In genomic region chr21:43299441-43300277, GRCh38 we compare ENCODE assay signal across 25 cellular contexts.
A peak's percentile ranks its signal among the peaks of the same experiment; 100 is the strongest.
DNase-seq lines count a peak whose midpoint lies in the region; ATAC-seq and TF ChIP-seq lines count a peak whose summit lies in the region.
"Had no signal": no experiment of that assay in that cellular context is flagged by ENCODE, and none has a peak within 500 bp of the region (broad histone marks: within the 10 kb centered on the region; RNA-seq: fewer than 3 reads in every experiment).

No MANE protein-coding gene starts in this region.

- intact Hi-C loops in left colon (cut with DNase I, micrococcal nuclease), result no loop called here
- intact Hi-C loops in psoas muscle (cut with DNase I), result no loop called here

- no peaks in the 10 kb centered on the region for H3K4me1 ChIP-seq in psoas muscle

- H3K9me3 ChIP-seq in psoas muscle, result no peaks in the 10 kb centered on the region
- H3K9me3 ChIP-seq: suprapubic skin had no signal

- H3K9me3 Mint-ChIP-seq in activated T-cell treated with anti-CD3 and anti-CD28 coated beads, Interleukin-2, amount 50 U/mL, for 72 hours, result no peaks in the 10 kb centered on the region
- no peaks in the 10 kb centered on the region for H3K9me3 Mint-ChIP-seq in activated CD8-positive, alpha-beta memory T cell treated with anti-CD3 and anti-CD28 coated beads, Interleukin-2, amount 10 ng/mL, durations not matched to agents 7 days and 5 days (ENCODE audit: low read depth)
- H3K9me3 Mint-ChIP-seq: activated T-helper 17 cell treated with anti-CD3 and anti-CD28 coated beads, Interleukin-2, amount 50 U/mL, for 72 hours had no signal

- H3K27ac ChIP-seq in psoas muscle, result no peak overlapping the region

- H3K27ac Mint-ChIP-seq in activated T-cell treated with anti-CD3 and anti-CD28 coated beads, Interleukin-2, amount 50 U/mL, for 72 hours, result no peak overlapping the region
- H3K27ac Mint-ChIP-seq in activated CD8-positive, alpha-beta memory T cell treated with anti-CD3 and anti-CD28 coated beads, Interleukin-2, amount 10 ng/mL, durations not matched to agents 7 days and 5 days, result no peak overlapping the region
- H3K27ac Mint-ChIP-seq: activated naive CD8-positive, alpha-beta T cell; activated T-helper 17 cell treated with anti-CD3 and anti-CD28 coated beads, Interleukin-2, amount 50 U/mL, for 72 hours; CD8-positive, alpha-beta memory T cell; natural killer cell; stimulated activated memory B cell treated with anti-CD40 and anti-IgM and Interleukin-4, amounts not matched to agents 10 μg/mL and 1 μg/mL and 100 μg/mL, for 72 hours; T-cell had no signal

- no peak overlapping the region for H3K4me3 ChIP-seq in psoas muscle
- H3K4me3 ChIP-seq: GM12878, skin epidermis, suprapubic skin had no signal

- H3K4me3 Mint-ChIP-seq in activated T-cell treated with anti-CD3 and anti-CD28 coated beads, Interleukin-2, amount 50 U/mL, for 72 hours, result no peak overlapping the region
- no peak overlapping the region for H3K4me3 Mint-ChIP-seq in activated CD8-positive, alpha-beta memory T cell treated with anti-CD3 and anti-CD28 coated beads, Interleukin-2, amount 10 ng/mL, durations not matched to agents 7 days and 5 days
- H3K4me3 Mint-ChIP-seq: activated naive CD8-positive, alpha-beta T cell; activated T-helper 17 cell treated with anti-CD3 and anti-CD28 coated beads, Interleukin-2, amount 50 U/mL, for 72 hours; natural killer cell; stimulated activated memory B cell treated with anti-CD40 and anti-IgM and Interleukin-4, amounts not matched to agents 10 μg/mL and 1 μg/mL and 100 μg/mL, for 72 hours; T-cell had no signal

- H3K36me3 Mint-ChIP-seq in activated T-cell treated with anti-CD3 and anti-CD28 coated beads, Interleukin-2, amount 50 U/mL, for 72 hours (ENCODE audit: insufficient read depth in 2 of 2), result no peaks in the 10 kb centered on the region
- no peaks in the 10 kb centered on the region for H3K36me3 Mint-ChIP-seq in activated CD8-positive, alpha-beta memory T cell treated with anti-CD3 and anti-CD28 coated beads, Interleukin-2, amount 10 ng/mL, durations not matched to agents 7 days and 5 days
- H3K36me3 Mint-ChIP-seq: activated naive CD8-positive, alpha-beta T cell; natural killer cell; stimulated activated memory B cell treated with anti-CD40 and anti-IgM and Interleukin-4, amounts not matched to agents 10 μg/mL and 1 μg/mL and 100 μg/mL, for 72 hours; T-cell had no signal

- DNase-seq in HuH-7.5 (ENCODE audit: low spot score) (peak; percentile 60), dermis blood vessel endothelial cell (peak; percentile 3), left colon (peak in 1 of 2 donors; percentile 43), psoas muscle (peak; percentile 7 to 49)
- no peak for DNase-seq in activated T-cell treated with anti-CD3 and anti-CD28 coated beads, Interleukin-2, amount 50 U/mL, for 72 hours
- no peak for DNase-seq in activated CD8-positive, alpha-beta memory T cell treated with anti-CD3 and anti-CD28 coated beads, Interleukin-2, amount 10 ng/mL, durations not matched to agents 7 days and 5 days
- DNase-seq: activated CD4-positive, alpha-beta T cell treated with anti-CD3 and anti-CD28 coated beads for 48 hours; DMS79 treated with DMSO at 0.1 percent for 48 hours; effector CD8-positive, alpha-beta T cell; foreskin keratinocyte; H7; MV-4-11; natural killer cell; NCI-H1694 treated with DMSO at 0.1 percent for 48 hours; NCI-H526; SHP77 treated with DMSO at 0.1 percent for 48 hours; T-cell had no signal

- no peak for TF ChIP-seq CTCF in psoas muscle (IDR thresholded peaks at IDR 0.05)

- H3K4me1 Mint-ChIP-seq in activated T-cell treated with anti-CD3 and anti-CD28 coated beads, Interleukin-2, amount 50 U/mL, for 72 hours (ENCODE audit: low read depth), result no peaks in the 10 kb centered on the region
- no peaks in the 10 kb centered on the region for H3K4me1 Mint-ChIP-seq in activated CD8-positive, alpha-beta memory T cell treated with anti-CD3 and anti-CD28 coated beads, Interleukin-2, amount 10 ng/mL, durations not matched to agents 7 days and 5 days
- H3K4me1 Mint-ChIP-seq: activated T-helper 17 cell treated with anti-CD3 and anti-CD28 coated beads, Interleukin-2, amount 50 U/mL, for 72 hours; CD8-positive, alpha-beta memory T cell; natural killer cell; T-cell had no signal

- WGBS in psoas muscle, 3 donors, result 58 to 74% (median 66%) methylated on average over 34 of the region's 34 CpGs

- CTCF ChIA-PET in activated CD8-positive, alpha-beta memory T cell treated with anti-CD3 and anti-CD28 coated beads, Interleukin-2, amount 10 ng/mL, durations not matched to agents 7 days and 5 days (lab: Charles Lee), result interaction anchor here (1.8 kb wide), 1 partner anchor 13 kb away, joined by 4 read pairs; no protein-coding TSS in a partner anchor

- H3K27me3 Mint-ChIP-seq in activated T-cell treated with anti-CD3 and anti-CD28 coated beads, Interleukin-2, amount 50 U/mL, for 72 hours (ENCODE audit: low read depth), result peaks cover 10% of the 10 kb centered on the region
- peaks cover 7% of the 10 kb centered on the region for H3K27me3 Mint-ChIP-seq in activated CD8-positive, alpha-beta memory T cell treated with anti-CD3 and anti-CD28 coated beads, Interleukin-2, amount 10 ng/mL, durations not matched to agents 7 days and 5 days
- H3K27me3 Mint-ChIP-seq: activated naive CD8-positive, alpha-beta T cell; activated T-helper 17 cell treated with anti-CD3 and anti-CD28 coated beads, Interleukin-2, amount 50 U/mL, for 72 hours had no signal

- H3K36me3 ChIP-seq in psoas muscle (ENCODE audit: insufficient read depth in 1 of 2, low read depth in 1 of 2), result no peaks in the 10 kb centered on the region
- H3K36me3 ChIP-seq: suprapubic skin had no signal

- peaks cover 0 to 15% (median 6%) of the 10 kb centered on the region in 3 donors for H3K27me3 ChIP-seq in psoas muscle (ENCODE audit: insufficient read depth in 3 of 3, low read length in 2 of 3)

- ATAC-seq in left colon, result peak; percentile 64
- ATAC-seq in psoas muscle, result no peak
- ATAC-seq in activated T-cell treated with anti-CD3 and anti-CD28 coated beads, Interleukin-2, amount 50 U/mL, for 72 hours (replicated peaks in 1 of 2), result no peak
- no peak for ATAC-seq in HG03354 (IDR thresholded peaks at IDR 0.05; ENCODE audit: poor library complexity, severe bottlenecking, unreplicated experiment)
- no peak for ATAC-seq in activated CD8-positive, alpha-beta memory T cell treated with anti-CD3 and anti-CD28 coated beads, Interleukin-2, amount 10 ng/mL, durations not matched to agents 7 days and 5 days
- ATAC-seq: activated T-helper 17 cell treated with anti-CD3 and anti-CD28 coated beads, Interleukin-2, amount 50 U/mL, for 72 hours; foreskin keratinocyte; GM12878; T-cell had no signal

Comparison
In these comparisons a context has a peak if more than half of its experiments do, and no peak if none do; other contexts are left out.
1. DNase-seq: peak in HuH-7.5 (single experiment), dermis blood vessel endothelial cell (single experiment) and psoas muscle (2 of 2); none in activated T-cell treated with anti-CD3 and anti-CD28 coated beads, Interleukin-2, amount 50 U/mL, for 72 hours (0 of 2) and activated CD8-positive, alpha-beta memory T cell treated with anti-CD3 and anti-CD28 coated beads, Interleukin-2, amount 10 ng/mL, durations not matched to agents 7 days and 5 days (single experiment).